Comparison of ENCODE assay signal across 25 cellular contexts in genomic region chr16:89793955-89794354, GRCh38. TPM values are rescaled to one million over a fixed set of nuclear protein-coding genes. Genes with fewer than 3 reads are reported as not detected.
A peak's percentile ranks its signal among the peaks of the same experiment; 100 is the strongest.
DNase-seq lines count a peak whose midpoint lies in the region; ATAC-seq, FAIRE-seq and TF ChIP-seq lines count a peak whose summit lies in the region.
"Had no signal": no experiment of that assay in that cellular context is flagged by ENCODE, and none has a peak within 500 bp of the region (broad histone marks: within the 10 kb centered on the region; RNA-seq: fewer than 3 reads in every experiment).

No MANE protein-coding gene starts in this region.

- no peaks in the 10 kb centered on the region for H3K9me1 ChIP-seq in K562 (ENCODE audit: control insufficient read depth, insufficient read depth, low read length)

- TF ChIP-seq RAD21 in A549 (conservative IDR thresholded peaks at IDR 0.05 in 1 of 2, IDR thresholded peaks at IDR 0.05 in 1 of 2) (no peak), K562 (CRISPR knock-in tag; conservative IDR thresholded peaks at IDR 0.05 in 1 of 2, IDR thresholded peaks at IDR 0.05 in 1 of 2) (no peak)

- H3K9me3 ChIP-seq in A549: no peaks in the 10 kb centered on the region
- no peaks in the 10 kb centered on the region for H3K9me3 ChIP-seq in K562 (replicated peaks; ENCODE audit: control insufficient read depth, insufficient read depth, low read depth, low read length)
- H3K9me3 ChIP-seq: BE2C, BLaER1 had no signal

- ATAC-seq in A549 (no peak), K562 (no peak), GM21360 (IDR thresholded peaks at IDR 0.05; ENCODE audit: unreplicated experiment) (no peak)
- ATAC-seq: GM12878 had no signal

- H3K27ac ChIP-seq in A549 (no peak overlapping the region), K562 (ENCODE audit: extremely low read depth, low read depth, low read length) (no peak overlapping the region)
- H3K27ac ChIP-seq: 22Rv1, BLaER1 had no signal

- no peak overlapping the region for H3K4me3 ChIP-seq in A549
- H3K4me3 ChIP-seq in K562: no peak overlapping the region
- H3K4me3 ChIP-seq: BLaER1, GM12878 had no signal

- intact Hi-C loops in activated naive CD4-positive, alpha-beta T cell treated with anti-CD3 and anti-CD28 coated beads for 36 hours (cut with micrococcal nuclease): loop anchor here (1.0 kb wide), 1 partner anchor 88 kb away; no protein-coding TSS in a partner anchor
- intact Hi-C loops in K562 (cut with micrococcal nuclease): loop anchor here (1.0 to 2.0 kb wide), 3 partner anchors 67 to 93 kb away; partner anchors contain the start of gene SPATA2L

- no peak overlapping the region for H2AFZ ChIP-seq in K562 (ENCODE audit: low read depth, low read length)

- H3K4me3 Mint-ChIP-seq in activated naive CD4-positive, alpha-beta T cell treated with anti-CD3 and anti-CD28 coated beads for 36 hours: no peak overlapping the region
- H3K4me3 Mint-ChIP-seq in activated naive CD4-positive, alpha-beta T cell treated with anti-CD3 and anti-CD28 coated beads, Interleukin-2, amount 10 ng/mL, durations not matched to agents 7 days and 5 days: no peak overlapping the region
- H3K4me3 Mint-ChIP-seq: CD14-positive monocyte; CD4-positive, alpha-beta memory T cell; CD4-positive, CD25-positive, alpha-beta regulatory T cell; CD8-positive, alpha-beta memory T cell had no signal

- no peak for DNase-seq in activated naive CD4-positive, alpha-beta T cell treated with anti-CD3 and anti-CD28 coated beads for 36 hours
- DNase-seq in activated naive CD4-positive, alpha-beta T cell treated with anti-CD3 and anti-CD28 coated beads, Interleukin-2, amount 10 ng/mL, durations not matched to agents 7 days and 5 days: no peak
- DNase-seq in A549 (ENCODE audit: low read depth in 1 of 2, low spot score in 1 of 2) (no peak), K562 (ENCODE audit: extremely low read depth in 1 of 4, low spot score in 3 of 4) (no peak)
- DNase-seq: ACHN; BE2C; C1 segment of cervical spinal cord; CD4-positive, alpha-beta memory T cell; CD4-positive, CD25-positive, alpha-beta regulatory T cell; CD8-positive, alpha-beta memory T cell; COR-L47; DMS 273 treated with DMSO at 0.1 percent for 48 hours; DMS153; DMS53; DMS79; DND-41; EL; GDM1 had no signal

- H3K79me2 ChIP-seq in K562 (ENCODE audit: control insufficient read depth, insufficient read depth, low read length): 0 out of 3 replicates have a peak, but pooled peaks cover 3% of the 10 kb centered on the region

- peak overlapping the region; percentile 30 for H3K27ac Mint-ChIP-seq in activated naive CD4-positive, alpha-beta T cell treated with anti-CD3 and anti-CD28 coated beads for 36 hours
- no peak overlapping the region for H3K27ac Mint-ChIP-seq in activated naive CD4-positive, alpha-beta T cell treated with anti-CD3 and anti-CD28 coated beads, Interleukin-2, amount 10 ng/mL, durations not matched to agents 7 days and 5 days
- H3K27ac Mint-ChIP-seq: CD4-positive, CD25-positive, alpha-beta regulatory T cell had no signal

- TF ChIP-seq EP300 in A549 (IDR thresholded peaks at IDR 0.05) (no peak), K562 (IDR thresholded peaks at IDR 0.05; ENCODE audit: low read length) (no peak)

- H3K9me3 Mint-ChIP-seq in activated naive CD4-positive, alpha-beta T cell treated with anti-CD3 and anti-CD28 coated beads for 36 hours: no peaks in the 10 kb centered on the region
- no peaks in the 10 kb centered on the region for H3K9me3 Mint-ChIP-seq in activated naive CD4-positive, alpha-beta T cell treated with anti-CD3 and anti-CD28 coated beads, Interleukin-2, amount 10 ng/mL, durations not matched to agents 7 days and 5 days
- H3K9me3 Mint-ChIP-seq: CD4-positive, alpha-beta memory T cell; CD4-positive, CD25-positive, alpha-beta regulatory T cell; CD8-positive, alpha-beta memory T cell had no signal

- in situ Hi-C loops in K562 (cut with MboI): no loop called here

- TF ChIP-seq CTCF in A549 (IDR thresholded peaks at IDR 0.05) (no peak), K562 (IDR thresholded peaks at IDR 0.05 in 2 of 3, conservative IDR thresholded peaks at IDR 0.05 in 1 of 3; ENCODE audit: insufficient read depth in 2 of 3, low read depth in 1 of 3, low read length in 3 of 3) (no peak)

- 92% methylated on average over 7 of the region's 7 CpGs for WGBS in A549 (ENCODE audit: missing lambda C conversion rate)
- WGBS in K562 (ENCODE audit: insufficient coverage, low coverage, missing lambda C conversion rate): 96% methylated on average over 7 of the region's 7 CpGs

- BruUV-seq in K562 (replicated peaks; lab: Mats Ljungman, UMichigan): no TSS peak

- POLR2A ChIA-PET in A549 (lab: Yijun Ruan, JAX) (no interaction called here), K562 (lab: Yijun Ruan, JAX) (interaction anchor here (1.0 to 1.1 kb wide), 3 partner anchors 11 to 25 kb away, joined by 3 to 5 read pairs (median 3); no protein-coding TSS in a partner anchor)

- TF ChIP-seq POLR2A in A549 (IDR thresholded peaks at IDR 0.05; ENCODE audit: low read length) (no peak), K562 (conservative IDR thresholded peaks at IDR 0.05) (no peak)

- peaks cover 88% of the 10 kb centered on the region; the same call in 2 of the 3 replicates for H3K36me3 ChIP-seq in K562 (ENCODE audit: control insufficient read depth, insufficient read depth, low read length)

- H3K4me2 ChIP-seq in A549 (no peak overlapping the region), K562 (ENCODE audit: insufficient read depth, low read length) (no peak overlapping the region)
- H3K4me2 ChIP-seq: BLaER1 had no signal

- 0 out of 2 replicates have a peak, but pooled peaks cover 3% of the 10 kb centered on the region for H4K20me1 ChIP-seq in K562 (replicated peaks; ENCODE audit: control insufficient read depth, insufficient read depth, low read length)
- H4K20me1 ChIP-seq: BLaER1 had no signal

- H3K4me1 Mint-ChIP-seq in activated naive CD4-positive, alpha-beta T cell treated with anti-CD3 and anti-CD28 coated beads for 36 hours (ENCODE audit: low read depth): no peaks in the 10 kb centered on the region
- H3K4me1 Mint-ChIP-seq in activated naive CD4-positive, alpha-beta T cell treated with anti-CD3 and anti-CD28 coated beads, Interleukin-2, amount 10 ng/mL, durations not matched to agents 7 days and 5 days: peaks cover 2% of the 10 kb centered on the region

- CTCF ChIA-PET in activated naive CD4-positive, alpha-beta T cell treated with anti-CD3 and anti-CD28 coated beads for 36 hours (lab: Charles Lee): interaction anchor here (0.6 to 5.6 kb wide), 7 partner anchors 10 to 161 kb away, joined by 3 to 38 read pairs (median 3); no protein-coding TSS in a partner anchor
- CTCF ChIA-PET in activated naive CD4-positive, alpha-beta T cell treated with anti-CD3 and anti-CD28 coated beads, Interleukin-2, amount 10 ng/mL, durations not matched to agents 7 days and 5 days (lab: Charles Lee): interaction anchor here (0.6 to 9.3 kb wide), 13 partner anchors 8 to 94 kb away, joined by 3 to 116 read pairs (median 5); partner anchors contain the start of gene SPATA2L
- CTCF ChIA-PET in A549 (lab: Yijun Ruan, JAX): interaction anchor here (0.6 to 8.1 kb wide), 20 partner anchors 9 to 152 kb away, joined by 3 to 70 read pairs (median 4); partner anchors contain the start of gene SPATA2L
- CTCF ChIA-PET in K562 (lab: Yijun Ruan, JAX; ENCODE audit: low intra/inter-chr PET ratio): interaction anchor here (2.0 kb wide), 1 partner anchor 88 kb away, joined by 9 read pairs; no protein-coding TSS in a partner anchor

- H3K27me3 Mint-ChIP-seq in activated naive CD4-positive, alpha-beta T cell treated with anti-CD3 and anti-CD28 coated beads for 36 hours (ENCODE audit: low read depth): no peaks in the 10 kb centered on the region
- H3K27me3 Mint-ChIP-seq in activated naive CD4-positive, alpha-beta T cell treated with anti-CD3 and anti-CD28 coated beads, Interleukin-2, amount 10 ng/mL, durations not matched to agents 7 days and 5 days: no peaks in the 10 kb centered on the region
- H3K27me3 Mint-ChIP-seq: CD4-positive, alpha-beta memory T cell; CD4-positive, CD25-positive, alpha-beta regulatory T cell; CD8-positive, alpha-beta memory T cell had no signal

- H3K9ac ChIP-seq in K562 (ENCODE audit: insufficient read depth in 1 of 2, low read depth in 2 of 2, low read length in 2 of 2): no peak overlapping the region
- H3K9ac ChIP-seq: BLaER1 had no signal

- H3K4me1 ChIP-seq in A549: no peaks in the 10 kb centered on the region
- H3K4me1 ChIP-seq in K562 (replicated peaks in 1 of 2; ENCODE audit: control insufficient read depth in 2 of 2, insufficient read depth in 2 of 2, low read length in 2 of 2): no peaks in the 10 kb centered on the region
- H3K4me1 ChIP-seq: BLaER1 had no signal

- FAIRE-seq in A549 (lab: Jason Lieb, UNC) (no peak), K562 (lab: Jason Lieb, UNC) (no peak)
- FAIRE-seq: GM12878, GM12892, GM18507 had no signal

- H3K36me3 Mint-ChIP-seq in activated naive CD4-positive, alpha-beta T cell treated with anti-CD3 and anti-CD28 coated beads for 36 hours (ENCODE audit: low read depth): peaks cover 64% of the 10 kb centered on the region
- H3K36me3 Mint-ChIP-seq in activated naive CD4-positive, alpha-beta T cell treated with anti-CD3 and anti-CD28 coated beads, Interleukin-2, amount 10 ng/mL, durations not matched to agents 7 days and 5 days: peaks cover 56% of the 10 kb centered on the region
- H3K36me3 Mint-ChIP-seq: CD4-positive, alpha-beta memory T cell; CD4-positive, CD25-positive, alpha-beta regulatory T cell; CD8-positive, alpha-beta memory T cell had no signal

- no peaks in the 10 kb centered on the region for H3K27me3 ChIP-seq in K562 (ENCODE audit: control insufficient read depth in 2 of 2, insufficient read depth in 2 of 2, low read length in 2 of 2)
- H3K27me3 ChIP-seq: BE2C, BLaER1 had no signal

RNA-seq across cellular contexts. Expression of gene FANCA, which starts 22.5 kb away (rescaled TPM):
- 10 to 100 TPM; 85.5 to 96.7 TPM for total RNA-seq in activated naive CD4-positive, alpha-beta T cell treated with anti-CD3 and anti-CD28 coated beads for 36 hours
- polyA plus RNA-seq in A549 (2011; rRNA removed): 36.8 and 37.5 TPM in 2 replicates
- 53.9 and 61.4 TPM in 2 replicates for polyA plus RNA-seq in A549 (2012; cell fraction: cytosol; rRNA removed)
- polyA plus RNA-seq in A549 (2012; cell fraction: nucleus; rRNA removed): 315 and 345 TPM in 2 replicates
- 38.4 to 42.0 TPM (median 39.3 TPM) in 3 replicates for polyA plus RNA-seq in A549 (2017; fragmentation: RNase III; extraction: RNeasy Plus Mini Kit Qiagen cat#74134 plus additional on column Dnase treatment)
- polyA minus RNA-seq in A549 (2011; rRNA and poly(A)+ RNA removed): 57.3 and 64.3 TPM in 2 replicates
- total RNA-seq in K562 (2011; cell fraction: chromatin; rRNA removed; ENCODE audit: low replicate concordance): 912 and 1,798 TPM in 2 replicates
- total RNA-seq in K562 (2011; cell fraction: nucleolus; rRNA removed): 750 and 775 TPM in 2 replicates
- 650 and 708 TPM in 2 replicates for total RNA-seq in K562 (2011; cell fraction: nucleoplasm; rRNA removed)
- 53.4 and 72.0 TPM in 2 replicates for total RNA-seq in K562 (2014; rRNA removed)
- 40.2 and 48.6 TPM in 2 replicates for total RNA-seq in K562 (2014; rRNA removed; fragmentation: Illumina TruSeq; extraction: Trizol)
- 46.4 and 51.6 TPM in 2 replicates for total RNA-seq in K562 (2015; rRNA removed; fragmentation: Illumina TruSeq; extraction: Trizol)
- 108 and 115 TPM in 2 replicates for total RNA-seq in K562 (2021)
- 65.4 and 83.5 TPM in 2 replicates for polyA plus RNA-seq in K562 (2011; rRNA removed)
- polyA plus RNA-seq in K562 (2011; cell fraction: cytosol; rRNA removed): 48.3 and 57.4 TPM in 2 replicates
- 378 and 509 TPM in 2 replicates for polyA plus RNA-seq in K562 (2011; cell fraction: nucleus; rRNA removed)
- 61.8 and 65.9 TPM in 2 replicates for polyA plus RNA-seq in K562 (2012)
- polyA plus RNA-seq in K562 (2014; fragmentation: Illumina TruSeq; extraction: Trizol): 72.8 and 78.9 TPM in 2 replicates
- polyA plus RNA-seq in K562 (2014; fragmentation: Nextera tagmentation; extraction: Ambion mirVana): 1 to 10 TPM; 6.9 to 9.3 TPM
- 114 TPM in 2 replicates for polyA plus RNA-seq in K562 (2014; rRNA removed)
- 109 and 120 TPM in 2 replicates for polyA minus RNA-seq in K562 (2011; rRNA and poly(A)+ RNA removed)
- 54.5 and 57.5 TPM in 2 replicates for polyA minus RNA-seq in K562 (2011; cell fraction: cytosol; rRNA and poly(A)+ RNA removed)
- polyA minus RNA-seq in K562 (2011; cell fraction: nucleus; rRNA and poly(A)+ RNA removed): 197 and 206 TPM in 2 replicates

RNA-seq across cellular contexts. Expression of gene SPIRE2, which starts 34.3 kb away (rescaled TPM):
- total RNA-seq in activated naive CD4-positive, alpha-beta T cell treated with anti-CD3 and anti-CD28 coated beads for 36 hours: under 1 TPM; 0.26 to 0.44 TPM
- polyA plus RNA-seq in A549 (2011; rRNA removed) (6.0 and 7.7 TPM in 2 replicates), A549 (2017; fragmentation: RNase III; extraction: RNeasy Plus Mini Kit Qiagen cat#74134 plus additional on column Dnase treatment) (8.2 to 9.9 TPM (median 9.7 TPM) in 3 replicates), K562 (2011; rRNA removed) (4.7 and 6.0 TPM in 2 replicates), K562 (2014; fragmentation: Illumina TruSeq; extraction: Trizol) (3.9 and 4.0 TPM in 2 replicates), K562 (2014; fragmentation: Nextera tagmentation; extraction: Ambion mirVana) (under 1 TPM; 0.70 to 0.76 TPM), K562 (2014; rRNA removed) (5.5 and 7.5 TPM in 2 replicates)
- 14.0 and 16.6 TPM in 2 replicates for polyA plus RNA-seq in A549 (2012; cell fraction: cytosol; rRNA removed)
- polyA plus RNA-seq in A549 (2012; cell fraction: nucleus; rRNA removed): 48.1 and 50.7 TPM in 2 replicates
- 6.4 and 7.1 TPM in 2 replicates for polyA minus RNA-seq in A549 (2011; rRNA and poly(A)+ RNA removed)
- total RNA-seq in K562 (2011; cell fraction: chromatin; rRNA removed; ENCODE audit: low replicate concordance): 16.2 and 31.3 TPM in 2 replicates
- total RNA-seq in K562 (2011; cell fraction: nucleolus; rRNA removed): 15.7 and 25.0 TPM in 2 replicates
- 13.4 and 13.9 TPM in 2 replicates for total RNA-seq in K562 (2011; cell fraction: nucleoplasm; rRNA removed)
- total RNA-seq in K562 (2014; rRNA removed) (6.5 and 6.9 TPM in 2 replicates), K562 (2014; rRNA removed; fragmentation: Illumina TruSeq; extraction: Trizol) (2.9 TPM in 2 replicates), K562 (2015; rRNA removed; fragmentation: Illumina TruSeq; extraction: Trizol) (4.1 and 4.6 TPM in 2 replicates), K562 (2021) (6.9 and 8.9 TPM in 2 replicates)
- 4.6 and 8.1 TPM in 2 replicates for polyA plus RNA-seq in K562 (2011; cell fraction: cytosol; rRNA removed)
- polyA plus RNA-seq in K562 (2011; cell fraction: nucleus; rRNA removed): 19.7 and 32.5 TPM in 2 replicates
- 3.8 and 5.7 TPM in 2 replicates for polyA plus RNA-seq in K562 (2012)
- polyA minus RNA-seq in K562 (2011; rRNA and poly(A)+ RNA removed): 2.1 and 3.5 TPM in 2 replicates
- polyA minus RNA-seq in K562 (2011; cell fraction: cytosol; rRNA and poly(A)+ RNA removed): 4.3 and 7.3 TPM in 2 replicates
- 6.5 and 8.2 TPM in 2 replicates for polyA minus RNA-seq in K562 (2011; cell fraction: nucleus; rRNA and poly(A)+ RNA removed)
- polyA plus RNA-seq: CD4-positive, CD25-positive, alpha-beta regulatory T cell had no signal
